In genomic region chr1:86704456-86704971, GRCh38 we compare ENCODE assay signal across 8 cellular contexts. TPM values are rescaled to one million over a fixed set of nuclear protein-coding genes. Genes with fewer than 3 reads are reported as not detected.
DNase-seq lines count a peak whose midpoint lies in the region; ATAC-seq, FAIRE-seq and TF ChIP-seq lines count a peak whose summit lies in the region.

SH3GLB1 (plus strand) TSS chr1:86704576; CDS start chr1:86704900, 324 bp downstream.

- ATAC-seq in GM21381 (IDR thresholded peaks at IDR 0.05; ENCODE audit: unreplicated experiment), result peak; percentile 80

- 2% methylated on average over 41 of the region's 71 CpGs; no CpG with 5 or more reads in 1 of the 2 experiments for WGBS in H1 (ENCODE audit: extremely low coverage in 1 of 2, insufficient coverage in 1 of 2, insufficient read length in 1 of 2, insufficient replicate concordance in 2 of 2, low coverage in 1 of 2, low lambda C conversion rate in 2 of 2, missing lambda C conversion rate in 1 of 2), 2 experiments
- no CpG with 5 or more reads among the region's 71 CpGs for WGBS in mesendoderm (ENCODE audit: extremely low coverage, insufficient coverage, low lambda C conversion rate)

- peak; percentile 92 for DNase-seq in D341Med (ENCODE audit: low spot score)
- peak; percentile 60 for DNase-seq in HTR-8/SVneo (ENCODE audit: insufficient read length, low spot score)
- DNase-seq in NOMO-1 treated with dmso at 0.1 percent for 144 hours (lab: John Stamatoyannopoulos, UW; ENCODE audit: unreplicated experiment), result peak; percentile 89
- peak; percentile 75 to 94 (median 91) for DNase-seq in activated CD8-positive, alpha-beta memory T cell treated with anti-CD3 and anti-CD28 coated beads for 48 hours (ENCODE audit: low read depth in 2 of 3, low spot score in 2 of 3)
- peak; percentile 54 to 98 for DNase-seq in H1 (ENCODE audit: low read depth in 1 of 2, low spot score in 2 of 2)
- DNase-seq in mesendoderm, result peak; percentile 92
- DNase-seq in stimulated activated CD8-positive, alpha-beta memory T cell treated with anti-CD3 and anti-CD28 coated beads, Interleukin-15, amount 100 ng/mL, for 1 hour (ENCODE audit: low read depth), result peak; percentile 79

- TF ChIP-seq CTCF in H1 (IDR thresholded peaks at IDR 0.05; ENCODE audit: control extremely low read depth in 1 of 3, insufficient read depth in 1 of 3, low read depth in 1 of 3, low read length in 3 of 3), result peak; percentile 70 to 84 (median 82)

- H3K56ac ChIP-seq in H1 (replicated peaks; ENCODE audit: insufficient read length, low read depth, low read length), result peak within 1 kb of the TSS; percentile 55
- H3K56ac ChIP-seq in mesendoderm (ENCODE audit: low read length), result peak within 1 kb of the TSS; percentile 98

- H3K27ac ChIP-seq in H1 (ENCODE audit: low read depth, low read length), result peak within 1 kb of the TSS; percentile 84
- H3K27ac ChIP-seq in mesendoderm (ENCODE audit: low read depth, low read length), result peak within 1 kb of the TSS; percentile 99

- H4K5ac ChIP-seq in H1 (ENCODE audit: insufficient read length, low read depth, low read length) (peak within 1 kb of the TSS; percentile 87), mesendoderm (ENCODE audit: low read length) (no peak within 1 kb of the TSS)

- CTCF ChIA-PET in H1 (lab: Charles Lee; ENCODE audit: partially characterized antibody), result interaction anchor here (0.7 to 4.9 kb wide), 40 partner anchors 8 to 419 kb away, joined by 3 to 38 read pairs (median 4); no protein-coding TSS in a partner anchor

- H3K79me1 ChIP-seq in H1 (ENCODE audit: low read depth, low read length) (no peaks in the 10 kb centered on the region), mesendoderm (ENCODE audit: low read length) (peaks cover 3% of the 10 kb centered on the region)

- H4K8ac ChIP-seq in H1 (ENCODE audit: extremely low read depth, insufficient read depth, low read length) (peak within 1 kb of the TSS; percentile 96), mesendoderm (ENCODE audit: low read depth, low read length) (no peak within 1 kb of the TSS)

- H3K23me2 ChIP-seq in H1 (ENCODE audit: low read depth, low read length), result peaks cover 10% of the 10 kb centered on the region

- H3K4ac ChIP-seq in H1 (replicated peaks; ENCODE audit: insufficient read length, low read depth, low read length), result peak within 1 kb of the TSS; percentile 84
- H3K4ac ChIP-seq in mesendoderm (ENCODE audit: low read depth, low read length), result peak within 1 kb of the TSS; percentile 56

- no peak within 1 kb of the TSS for H2AK5ac ChIP-seq in H1 (ENCODE audit: low read depth, low read length)
- H2AK5ac ChIP-seq in mesendoderm (ENCODE audit: low read length), result no peak within 1 kb of the TSS

- H2BK120ac ChIP-seq in H1 (replicated peaks; ENCODE audit: low read depth, low read length) (no peak within 1 kb of the TSS), mesendoderm (ENCODE audit: low read depth, low read length) (no peak within 1 kb of the TSS)

- no peak within 1 kb of the TSS for H3K14ac ChIP-seq in H1 (ENCODE audit: insufficient read length)

- H3K4me2 ChIP-seq in H1 (ENCODE audit: insufficient read depth in 1 of 2, low read depth in 2 of 2, low read length in 2 of 2), result peak within 1 kb of the TSS; percentile 89 to 93
- peak within 1 kb of the TSS; percentile 86 for H3K4me2 ChIP-seq in mesendoderm (ENCODE audit: low read length)

- POLR2A ChIA-PET in H1 (lab: Charles Lee; ENCODE audit: partially characterized antibody), result interaction anchor here (0.8 to 2.5 kb wide), 15 partner anchors 9 to 349 kb away, joined by 3 to 8 read pairs (median 3); partner anchors contain the start of genes HS2ST1, ODF2L and SELENOF

- peak; percentile 71 for FAIRE-seq in HTR-8/SVneo (lab: Jason Lieb, UNC)
- FAIRE-seq in H1 (lab: Jason Lieb, UNC), result no peak

- 0 out of 3 replicates have a peak, but pooled peaks of 1 of the 2 experiments have one; percentile 15 for TF ChIP-seq EP300 in H1 (IDR thresholded peaks at IDR 0.05; ENCODE audit: borderline replicate concordance in 1 of 2, low read depth in 2 of 2, low read length in 2 of 2)

- H3K36me3 ChIP-seq in H1 (ENCODE audit: control insufficient read depth in 2 of 4, insufficient read depth in 4 of 4, low read length in 3 of 4) (no peaks in the 10 kb centered on the region), mesendoderm (ENCODE audit: control insufficient read depth, insufficient read depth, low read length) (no peaks in the 10 kb centered on the region)

- H3K4me1 ChIP-seq in H1 (replicated peaks in 1 of 4; ENCODE audit: control insufficient read depth in 3 of 4, insufficient read depth in 4 of 4, low read length in 3 of 4) (peaks cover 0 to 7% (median 3%) of the 10 kb centered on the region in 4 experiments; a peak in 4 of 7 replicates), mesendoderm (ENCODE audit: control insufficient read depth, low read depth, low read length) (no peaks in the 10 kb centered on the region)

- no peak within 1 kb of the TSS for H3K23ac ChIP-seq in H1 (ENCODE audit: insufficient read length)
- no peak within 1 kb of the TSS for H3K23ac ChIP-seq in mesendoderm (ENCODE audit: low read length)

- peak within 1 kb of the TSS; percentile 93 for H3K18ac ChIP-seq in H1 (ENCODE audit: extremely low read depth, low read length)
- H3K18ac ChIP-seq in mesendoderm (ENCODE audit: low read length), result peak within 1 kb of the TSS; percentile 75

- H3K27me3 ChIP-seq in H1 (replicated peaks in 1 of 4; ENCODE audit: control insufficient read depth in 3 of 4, extremely low read depth in 1 of 4, insufficient read depth in 3 of 4, low read length in 3 of 4), result no peaks in the 10 kb centered on the region; a peak in 1 of 7 replicates
- no peaks in the 10 kb centered on the region for H3K27me3 ChIP-seq in mesendoderm (ENCODE audit: insufficient read depth, low read length, poor library complexity)

- H3K9ac ChIP-seq in H1 (replicated peaks in 1 of 4; ENCODE audit: extremely low read depth in 1 of 4, low read depth in 3 of 4, low read length in 3 of 4), result peak within 1 kb of the TSS; percentile 78 to 84 (median 80)
- peak within 1 kb of the TSS; percentile 87 for H3K9ac ChIP-seq in mesendoderm (ENCODE audit: low read length)

- TF ChIP-seq POLR2A in H1 (IDR thresholded peaks at IDR 0.05; ENCODE audit: control extremely low read depth in 1 of 2, low read depth in 2 of 2, low read length in 2 of 2), result peak; percentile 71 to 76

- H2BK20ac ChIP-seq in H1 (ENCODE audit: low read length), result no peak within 1 kb of the TSS

- H2BK5ac ChIP-seq in H1 (ENCODE audit: low read depth, low read length), result peak within 1 kb of the TSS; percentile 92
- H2BK5ac ChIP-seq in mesendoderm (ENCODE audit: low read length), result peak within 1 kb of the TSS; percentile 77

- H2AFZ ChIP-seq in H1 (ENCODE audit: low read length), result peak within 1 kb of the TSS; percentile 96

- no peaks in the 10 kb centered on the region for H3K9me3 ChIP-seq in H1 (ENCODE audit: insufficient read depth in 2 of 2, low read depth in 1 of 2, low read length in 1 of 2)

- H3K79me2 ChIP-seq in H1 (ENCODE audit: control insufficient read depth in 1 of 2, insufficient read depth in 2 of 2, low read length in 2 of 2) (peaks cover 0 to 38% of the 10 kb centered on the region in 2 experiments; a peak in 2 of 4 replicates), mesendoderm (ENCODE audit: control insufficient read depth, insufficient read depth, low read length) (peaks cover 21% of the 10 kb centered on the region)

- TF ChIP-seq RAD21 in H1 (IDR thresholded peaks at IDR 0.05 in 1 of 2, conservative IDR thresholded peaks at IDR 0.05 in 1 of 2; ENCODE audit: low read depth in 2 of 2, low read length in 2 of 2), result peak; percentile 45 to 65

- H3K4me3 ChIP-seq in H1 (ENCODE audit: extremely low read depth in 1 of 4, insufficient read depth in 2 of 4, low read depth in 3 of 4, low read length in 4 of 4) (peak within 1 kb of the TSS; percentile 70 to 83 (median 82)), mesendoderm (ENCODE audit: low read length) (peak within 1 kb of the TSS; percentile 88)

- peak within 1 kb of the TSS; percentile 70 for H2BK12ac ChIP-seq in H1 (ENCODE audit: low read depth, low read length)

- H2BK15ac ChIP-seq in H1 (ENCODE audit: low read length), result peak within 1 kb of the TSS; percentile 67; the same call in 1 of the 2 replicates
- no peak within 1 kb of the TSS for H2BK15ac ChIP-seq in mesendoderm (replicated peaks; ENCODE audit: low read depth)

- peak within 1 kb of the TSS; percentile 79 for H4K91ac ChIP-seq in H1 (replicated peaks; ENCODE audit: insufficient read length, low read length)

- no peaks in the 10 kb centered on the region for H4K20me1 ChIP-seq in H1 (replicated peaks in 1 of 2; ENCODE audit: control insufficient read depth in 1 of 2, insufficient read depth in 2 of 2, low read length in 2 of 2)

TF ChIP-seq in H1, 55 proteins besides CTCF, POLR2A, EP300 and RAD21 (continues in another document):
- TF ChIP-seq E2F6 (IDR thresholded peaks at IDR 0.05), result peak; percentile 49; the same call in 1 of the 2 replicates
- TF ChIP-seq ASH2L (IDR thresholded peaks at IDR 0.05; ENCODE audit: low read length), result peak; percentile 89
- TF ChIP-seq PHF8 (conservative IDR thresholded peaks at IDR 0.05; ENCODE audit: low read depth, low read length), result peak; percentile 69
- peak; percentile 46; the same call in 1 of the 2 replicates for TF ChIP-seq SP1 (IDR thresholded peaks at IDR 0.05; ENCODE audit: low read depth, low read length)
- peak; percentile 85 for TF ChIP-seq RBBP5 (IDR thresholded peaks at IDR 0.05; ENCODE audit: borderline replicate concordance, low read depth, low read length)
- peak; percentile 36; the same call in 1 of the 2 replicates for TF ChIP-seq GTF2F1 (IDR thresholded peaks at IDR 0.05; ENCODE audit: borderline replicate concordance, low read depth, low read length)
- peak; percentile 85 for TF ChIP-seq TAF1 (IDR thresholded peaks at IDR 0.05; ENCODE audit: low read depth, low read length)
- peak; percentile 79 for TF ChIP-seq CHD2 (IDR thresholded peaks at IDR 0.05; ENCODE audit: low read length)
- TF ChIP-seq MAFK (IDR thresholded peaks at IDR 0.05; ENCODE audit: low read depth, low read length), result no peak

RNA-seq across cellular contexts. Expression of gene SH3GLB1, which starts in this region (rescaled TPM):
- 39.4 and 43.1 TPM in 2 replicates for total RNA-seq in H1 (2021; fragmentation: NEBNext Ultra II Directional; extraction: Animal tissue kit (Norgen Biotek cat#: 25700))
- 4.1 and 7.7 TPM in 2 replicates for polyA plus RNA-seq in H1 (2011; rRNA removed)
- 8.4 TPM for polyA plus RNA-seq in H1 (2011; cell fraction: cytosol; rRNA removed)
- 7.5 TPM for polyA plus RNA-seq in H1 (2011; cell fraction: nucleus; rRNA removed)
- 12.5 to 27.5 TPM (median 13.8 TPM) in 4 replicates for polyA plus RNA-seq in H1 (2012, experiment 1 of 2)
- polyA plus RNA-seq in H1 (2012, experiment 2 of 2), result 3.0 TPM
- polyA plus RNA-seq in H1 (2013, experiment 1 of 2), result 15.6 TPM
- 13.5 TPM for polyA plus RNA-seq in H1 (2013, experiment 2 of 2)
- polyA minus RNA-seq in H1 (2011; rRNA and poly(A)+ RNA removed), result 12.3 and 19.6 TPM in 2 replicates
- polyA minus RNA-seq in H1 (2011; cell fraction: cytosol; rRNA and poly(A)+ RNA removed), result 9.5 TPM
- polyA minus RNA-seq in H1 (2011; cell fraction: nucleus; rRNA and poly(A)+ RNA removed), result 20.3 TPM
- polyA plus RNA-seq in mesendoderm (2013, experiment 1 of 2), result 27.8 TPM
- 28.2 TPM for polyA plus RNA-seq in mesendoderm (2013, experiment 2 of 2)

Comparison
In these comparisons a context has a peak if more than half of its experiments do, and no peak if none do; other contexts are left out.
1. Peak in every context shown above with its lines: DNase-seq, ATAC-seq, H3K4me3 ChIP-seq and H3K27ac ChIP-seq.